Comparison of ENCODE assay signal across 8 cellular contexts in genomic region chr1:35573198-35573775, GRCh38. TPM values are rescaled to one million over a fixed set of nuclear protein-coding genes. Genes with fewer than 3 reads are reported as not detected.
DNase-seq lines count a peak whose midpoint lies in the region; ATAC-seq, FAIRE-seq and TF ChIP-seq lines count a peak whose summit lies in the region.

Gene TFAP2E (plus strand): TSS chr1:35573314. CDS start chr1:35573578, 264 bp downstream.

- TF ChIP-seq EP300 in GM12878 (IDR thresholded peaks at IDR 0.05; ENCODE audit: borderline replicate concordance in 1 of 2, control insufficient read depth in 1 of 2, low read depth in 2 of 2, low read length in 2 of 2): no peak

- H3K36me3 ChIP-seq in HUES48 (ENCODE audit: control insufficient read depth, insufficient read depth, low read length) (no peaks in the 10 kb centered on the region), GM12878 (ENCODE audit: control insufficient read depth in 2 of 2, insufficient read depth in 2 of 2, low read length in 1 of 2) (no peaks in the 10 kb centered on the region), hepatocyte (replicated peaks; ENCODE audit: insufficient read depth, low read depth) (no peaks in the 10 kb centered on the region)

- H3K9me3 ChIP-seq in HUES48 (ENCODE audit: control insufficient read depth, insufficient read depth, low read length) (no peaks in the 10 kb centered on the region), GM12878 (replicated peaks; ENCODE audit: control insufficient read depth, insufficient read depth, low read length) (no peaks in the 10 kb centered on the region), hepatocyte (ENCODE audit: low read depth) (no peaks in the 10 kb centered on the region)

- H3K9ac ChIP-seq in HUES48 (ENCODE audit: low read depth, low read length): no peak within 1 kb of the TSS
- no peak within 1 kb of the TSS for H3K9ac ChIP-seq in GM12878 (ENCODE audit: control insufficient read depth, insufficient read depth, low read length)

- no peak for FAIRE-seq in GM12878 (lab: Jason Lieb, UNC)

- H4K20me1 ChIP-seq in GM12878 (ENCODE audit: control insufficient read depth, insufficient read depth): no peaks in the 10 kb centered on the region
- no peaks in the 10 kb centered on the region for H4K20me1 ChIP-seq in hepatocyte (ENCODE audit: insufficient read depth, poor library complexity, severe bottlenecking)

- no peaks in the 10 kb centered on the region for H3K9me2 ChIP-seq in hepatocyte (replicated peaks; ENCODE audit: insufficient read depth)

- SMC1A ChIA-PET in GM12878 (lab: Charles Lee; ENCODE audit: uncharacterized antibody, unreplicated experiment): interaction anchor here (2.0 kb wide), 1 partner anchor 142 kb away, joined by 4 read pairs; no protein-coding TSS in a partner anchor

- POLR2A ChIA-PET in GM12878 (lab: Charles Lee): no interaction called here

- no peak for ATAC-seq in GM12878
- no peak for ATAC-seq in GM18907 (IDR thresholded peaks at IDR 0.05; ENCODE audit: unreplicated experiment)
- no peak for ATAC-seq in HG02970 (IDR thresholded peaks at IDR 0.05; ENCODE audit: low FRiP score, unreplicated experiment)

- in situ Hi-C loops in GM12878 (cut with MboI): no loop called here

- H3K4me1 ChIP-seq in HUES48 (ENCODE audit: control insufficient read depth, insufficient read depth, low read length): peaks cover 21% of the 10 kb centered on the region
- peaks cover 13% of the 10 kb centered on the region for H3K4me1 ChIP-seq in GM12878 (ENCODE audit: control insufficient read depth, insufficient read depth, low read length)
- H3K4me1 ChIP-seq in hepatocyte (ENCODE audit: insufficient read depth): peaks cover 23% of the 10 kb centered on the region

- H3K79me2 ChIP-seq in GM12878 (ENCODE audit: control insufficient read depth, insufficient read depth, low read length) (no peaks in the 10 kb centered on the region; the same call in 1 of the 2 replicates), hepatocyte (no peaks in the 10 kb centered on the region)

- RAD21 ChIA-PET in GM12878 (lab: Charles Lee; ENCODE audit: unreplicated experiment): interaction anchor here (1.3 to 2.4 kb wide), 2 partner anchors 142 to 156 kb away, joined by 3 to 13 read pairs; no protein-coding TSS in a partner anchor

- H3K4me3 ChIP-seq in HUES48 (ENCODE audit: low read depth, low read length) (peak within 1 kb of the TSS; percentile 69), GM12878 (no peak within 1 kb of the TSS; the same call in 1 of the 2 replicates), hepatocyte (peak within 1 kb of the TSS; percentile 77), retinal pigment epithelial cell (ENCODE audit: low read length) (peak within 1 kb of the TSS; percentile 52)

- no peak within 1 kb of the TSS for H2AFZ ChIP-seq in GM12878 (ENCODE audit: control insufficient read depth, low read depth, low read length)
- H2AFZ ChIP-seq in hepatocyte: peak within 1 kb of the TSS; percentile 66

- peak within 1 kb of the TSS; percentile 59; the same call in 1 of the 2 replicates for H3K4me2 ChIP-seq in GM12878 (ENCODE audit: control insufficient read depth, insufficient read depth)
- peak within 1 kb of the TSS; percentile 97 for H3K4me2 ChIP-seq in hepatocyte

- H3K27me3 ChIP-seq in HUES48 (ENCODE audit: control insufficient read depth, insufficient read depth, low read length) (peaks cover 94% of the 10 kb centered on the region), GM12878 (replicated peaks in 1 of 2; ENCODE audit: control insufficient read depth in 2 of 2, insufficient read depth in 2 of 2, low read length in 1 of 2) (peaks cover 0 to 2% of the 10 kb centered on the region in 2 experiments; a peak in 2 of 4 replicates), hepatocyte (peaks cover 74% of the 10 kb centered on the region)

- H3K27ac ChIP-seq in HUES48 (ENCODE audit: low read depth, low read length): no peak within 1 kb of the TSS
- no peak within 1 kb of the TSS for H3K27ac ChIP-seq in GM12878 (ENCODE audit: control insufficient read depth, insufficient read depth)
- no peak within 1 kb of the TSS for H3K27ac ChIP-seq in hepatocyte

- DNase-seq in 8988T (peak; percentile 90), GM12878 (ENCODE audit: low read depth, low spot score) (no peak), hepatocyte (ENCODE audit: low spot score) (no peak), retinal pigment epithelial cell (ENCODE audit: low read depth) (no peak), SIG-M5 treated with dmso at 0.1 percent for 504 hours (lab: John Stamatoyannopoulos, UW; ENCODE audit: unreplicated experiment) (no peak)

- BruUV-seq in GM12878 (replicated peaks; lab: Mats Ljungman, UMichigan): no TSS peak

- no peak for TF ChIP-seq CTCF in GM12878 (IDR thresholded peaks at IDR 0.05 in 2 of 3, conservative IDR thresholded peaks at IDR 0.05 in 1 of 3; ENCODE audit: control insufficient read depth in 2 of 3, extremely low read depth in 1 of 3, insufficient read depth in 1 of 3, low read depth in 3 of 3, low read length in 3 of 3)
- no peak for TF ChIP-seq CTCF in hepatocyte (IDR thresholded peaks at IDR 0.05; ENCODE audit: poor library complexity)
- no peak for TF ChIP-seq CTCF in retinal pigment epithelial cell (conservative IDR thresholded peaks at IDR 0.05; ENCODE audit: low read depth, low read length)

- no peak for TF ChIP-seq RAD21 in GM12878 (IDR thresholded peaks at IDR 0.05; ENCODE audit: insufficient read depth, low read depth, low read length)

- TF ChIP-seq POLR2A in GM12878 (IDR thresholded peaks at IDR 0.05; ENCODE audit: low read depth, low read length): no peak

- CTCF ChIA-PET in GM12878 (lab: Yijun Ruan, JAX): interaction anchor here (1.2 to 7.1 kb wide), 3 partner anchors 142 to 159 kb away, joined by 4 to 104 read pairs (median 41); no protein-coding TSS in a partner anchor

- WGBS in GM12878 (ENCODE audit: insufficient coverage, insufficient replicate concordance, low lambda C conversion rate, missing lambda C conversion rate): 13% methylated on average over 57 of the region's 60 CpGs
- WGBS in hepatocyte (ENCODE audit: low lambda C conversion rate, missing lambda C conversion rate): 1% methylated on average over 39 of the region's 60 CpGs

- intact Hi-C loops in GM12878 (cut with micrococcal nuclease; ENCODE audit: unreplicated experiment): no loop called here

TF ChIP-seq in GM12878, 131 proteins besides CTCF, POLR2A, EP300 and RAD21:
- TF ChIP-seq CHD1 (IDR thresholded peaks at IDR 0.05; ENCODE audit: low read depth, low read length) (no peak), DPF2 (IDR thresholded peaks at IDR 0.05) (no peak), NR2C1 (IDR thresholded peaks at IDR 0.05) (no peak), TARDBP (IDR thresholded peaks at IDR 0.05; ENCODE audit: borderline replicate concordance) (no peak), BRCA1 (IDR thresholded peaks at IDR 0.05; ENCODE audit: low read depth, low read length) (no peak), RFX5 (IDR thresholded peaks at IDR 0.05; ENCODE audit: low read depth, low read length) (no peak), IKZF2 (IDR thresholded peaks at IDR 0.05) (no peak), CHD2 (IDR thresholded peaks at IDR 0.05; ENCODE audit: borderline replicate concordance, low read depth, low read length) (no peak), SMARCA5 (IDR thresholded peaks at IDR 0.05) (no peak), POU2F2 (IDR thresholded peaks at IDR 0.05; ENCODE audit: borderline replicate concordance, low read depth, low read length) (no peak)

RNA-seq across cellular contexts. Expression of gene TFAP2E, which starts in this region (rescaled TPM):
- total RNA-seq in GM12878 (2013; cell fraction: nucleolus; rRNA removed): 0.61 TPM in 1 of 2 replicates, not detected in the other
- 0.34 and 0.76 TPM in 2 replicates for total RNA-seq in GM12878 (2014; rRNA removed)
- 0.27 and 0.60 TPM in 2 replicates for total RNA-seq in GM12878 (2014; rRNA removed; fragmentation: Illumina TruSeq; extraction: Trizol)
- total RNA-seq in GM12878 (2021): 0.85 and 0.93 TPM in 2 replicates
- 0.21 TPM for polyA plus RNA-seq in GM12878 (2011; ENCODE audit: low read depth)
- polyA plus RNA-seq in GM12878 (2011; rRNA removed): 0.10 TPM in 1 of 2 replicates, not detected in the other
- 0.03 TPM in 1 of 2 replicates, not detected in the other for polyA plus RNA-seq in GM12878 (2011; cell fraction: cytosol; rRNA removed)
- polyA plus RNA-seq in GM12878 (2011; cell fraction: nucleus; rRNA removed): 0.45 and 0.54 TPM in 2 replicates
- polyA plus RNA-seq in GM12878 (2012): 0.36 and 0.60 TPM in 2 replicates
- 0.52 and 0.71 TPM in 2 replicates for polyA plus RNA-seq in GM12878 (2014; fragmentation: Illumina TruSeq; extraction: Trizol)
- under 1 TPM; 0.22 to 0.52 TPM for polyA plus RNA-seq in GM12878 (2014; fragmentation: Nextera tagmentation; extraction: Ambion mirVana)
- polyA plus RNA-seq in GM12878 (2014; rRNA removed): 1.1 and 1.4 TPM in 2 replicates
- polyA plus RNA-seq in GM12878 (2016; fragmentation: Nextera tagmentation; extraction: Ambion mirVana): 1 to 10 TPM in 1 of 2 experiments, under 1 TPM in 1; 0.24 to 1.0 TPM
- not detected in 2 replicates for polyA minus RNA-seq in GM12878 (2011; rRNA and poly(A)+ RNA removed)
- not detected in 2 replicates for polyA minus RNA-seq in GM12878 (2011; cell fraction: cytosol; rRNA and poly(A)+ RNA removed)
- not detected in 2 replicates for polyA minus RNA-seq in GM12878 (2011; cell fraction: nucleus; rRNA and poly(A)+ RNA removed)
- total RNA-seq in hepatocyte: not detected in 2 replicates
- polyA plus RNA-seq in hepatocyte: 0.81 TPM in 1 of 2 replicates, not detected in the other
